In genomic region chr20:46770330-46771194, GRCh38 we compare ENCODE assay signal across 1 cellular context.
TF ChIP-seq lines count a peak whose summit lies in the region.

No MANE protein-coding gene starts in this region.

TF ChIP-seq in K562, 482 proteins besides CTCF, POLR2A, EP300 and RAD21 (continued from another document):
- TF ChIP-seq E2F8 (IDR thresholded peaks at IDR 0.05; ENCODE audit: low read depth, partially characterized antibody) (no peak), U2AF1 (optimal IDR thresholded peaks at IDR 0.05; ENCODE audit: low read depth, low read length) (no peak), CHD2 (IDR thresholded peaks at IDR 0.05; ENCODE audit: low read depth, low read length) (peak; percentile 50; the same call in 1 of the 2 replicates), ZC3H8 (IDR thresholded peaks at IDR 0.05) (no peak), SRSF7 (optimal IDR thresholded peaks at IDR 0.05; ENCODE audit: low read depth, low read length) (no peak), KAT7 (CRISPR knock-in tag; IDR thresholded peaks at IDR 0.05; ENCODE audit: borderline replicate concordance) (no peak)
